ENCODE assay signal across 8 cellular contexts in the genomic region with DNA sequence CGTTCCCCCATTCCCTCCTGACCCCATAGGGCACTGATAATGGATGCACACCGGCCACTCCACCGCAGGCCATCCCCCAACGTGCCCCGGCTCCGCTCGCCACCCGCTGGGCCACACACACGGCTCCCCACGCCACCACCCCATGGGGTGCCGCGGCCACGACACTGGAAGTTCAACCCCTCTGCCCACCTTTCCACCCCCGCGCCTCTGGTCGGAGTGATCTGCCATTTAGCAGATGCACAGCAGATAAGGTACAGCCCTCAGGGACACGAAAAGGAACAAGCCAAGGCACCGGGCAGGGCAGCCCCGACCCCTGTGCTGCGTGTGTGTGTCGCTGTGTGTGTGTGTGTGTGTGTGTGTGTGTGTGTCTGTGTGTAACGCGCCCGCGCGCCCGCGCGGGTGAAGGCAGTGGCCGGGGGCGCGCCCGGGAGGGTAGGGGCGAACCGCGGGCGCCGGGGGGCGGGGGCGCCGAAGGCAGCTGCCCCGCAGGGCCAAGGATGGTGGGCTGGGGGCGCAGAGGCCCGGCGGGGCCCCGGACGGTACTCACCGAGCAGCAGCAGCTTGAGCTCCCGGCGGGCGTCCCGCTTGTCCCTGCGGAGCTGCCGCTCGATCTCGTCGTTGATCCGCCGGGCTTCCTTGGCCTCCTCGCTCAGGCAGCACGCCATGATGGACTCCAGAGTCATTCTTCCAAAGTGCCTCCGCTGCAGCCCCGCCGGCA. TPM values are rescaled to one million over a fixed set of nuclear protein-coding genes. Genes with fewer than 3 reads are reported as not detected.
DNase-seq lines count a peak whose midpoint lies in the region; ATAC-seq, FAIRE-seq and TF ChIP-seq lines count a peak whose summit lies in the region.

No MANE protein-coding gene starts in this region.

- no peaks in the 10 kb centered on the region for H4K20me1 ChIP-seq in K562 (replicated peaks; ENCODE audit: control insufficient read depth, insufficient read depth, low read length)

- H3K9ac ChIP-seq in HUES48 (ENCODE audit: low read depth, low read length), result peak overlapping the region; percentile 73; the same call in 1 of the 2 replicates
- H3K9ac ChIP-seq in K562 (ENCODE audit: insufficient read depth in 1 of 2, low read depth in 2 of 2, low read length in 2 of 2), result peak overlapping the region; percentile 66 to 95

- H3K4me3 ChIP-seq in AG09309 (ENCODE audit: control insufficient read depth, low read depth, low read length) (peak overlapping the region; percentile 95), HUES48 (ENCODE audit: low read depth, low read length) (peak overlapping the region; percentile 94), K562 (peak overlapping the region; percentile 86), iPS-18c (ENCODE audit: insufficient read depth, low read depth, low read length) (peak overlapping the region; percentile 83), skeletal muscle cell (ENCODE audit: low read depth, low read length) (peak overlapping the region; percentile 80)

- H3K9me3 ChIP-seq in HUES48 (ENCODE audit: control insufficient read depth, insufficient read depth, low read length) (no peaks in the 10 kb centered on the region), K562 (replicated peaks; ENCODE audit: control insufficient read depth, insufficient read depth, low read depth, low read length) (no peaks in the 10 kb centered on the region), iPS-18c (ENCODE audit: control insufficient read depth, insufficient read depth, low read length) (no peaks in the 10 kb centered on the region)

- 3% methylated on average over 5 of the region's 64 CpGs for WGBS in K562 (ENCODE audit: insufficient coverage, low coverage, missing lambda C conversion rate)

- TF ChIP-seq RAD21 in K562 (CRISPR knock-in tag; conservative IDR thresholded peaks at IDR 0.05 in 1 of 2, IDR thresholded peaks at IDR 0.05 in 1 of 2), result no peak

- peak overlapping the region; percentile 71 for H3K27ac ChIP-seq in HUES48 (ENCODE audit: low read depth, low read length)
- H3K27ac ChIP-seq in K562 (ENCODE audit: extremely low read depth, low read depth, low read length), result peak overlapping the region; percentile 81

- no peaks in the 10 kb centered on the region for H3K27me3 ChIP-seq in HUES48 (ENCODE audit: control insufficient read depth, insufficient read depth, low read length)
- no peaks in the 10 kb centered on the region for H3K27me3 ChIP-seq in K562 (ENCODE audit: control insufficient read depth in 2 of 2, insufficient read depth in 2 of 2, low read length in 2 of 2)

- peak overlapping the region; percentile 70 for H2AFZ ChIP-seq in K562 (ENCODE audit: low read depth, low read length)

- no TSS peak for BruUV-seq in K562 (replicated peaks; lab: Mats Ljungman, UMichigan)

- DNase-seq in AG09309 (ENCODE audit: low read depth), result no peak
- DNase-seq in T1000 (lab: John Stamatoyannopoulos, UW), result peak; percentile 44
- DNase-seq in K562 (ENCODE audit: extremely low read depth in 1 of 4, low spot score in 3 of 4), result peak; percentile 39 to 70 (median 48)
- no peak for DNase-seq in skeletal muscle cell (ENCODE audit: low read depth)
- DNase-seq in NK-92 treated with Interleukin-12 subunit alpha and Interleukin-12 subunit beta, amount 100 ng/mL, for 24 hours (lab: John Stamatoyannopoulos, UW), result no peak

- intact Hi-C loops in K562 (cut with micrococcal nuclease), result loop anchor here (5.0 to 10.0 kb wide), 4 partner anchors 126 to 366 kb away; no protein-coding TSS in a partner anchor

- CTCF ChIA-PET in K562 (lab: Yijun Ruan, JAX; ENCODE audit: low intra/inter-chr PET ratio), result interaction anchor here (1.0 kb wide), 1 partner anchor 9 kb away, joined by 3 read pairs; no protein-coding TSS in a partner anchor

- in situ Hi-C loops in K562 (cut with MboI), result loop anchor here (10.0 kb wide), 1 partner anchor 46 kb away; no protein-coding TSS in a partner anchor

- peak; percentile 15 for ATAC-seq in K562
- ATAC-seq in HG02973 (IDR thresholded peaks at IDR 0.05; ENCODE audit: unreplicated experiment), result no peak

- H3K4me2 ChIP-seq in K562 (ENCODE audit: insufficient read depth, low read length), result peak overlapping the region; percentile 78

- H3K36me3 ChIP-seq in HUES48 (ENCODE audit: control insufficient read depth, insufficient read depth, low read length) (no peaks in the 10 kb centered on the region), K562 (ENCODE audit: control insufficient read depth, insufficient read depth, low read length) (no peaks in the 10 kb centered on the region; the same call in 2 of the 3 replicates)

- peak; percentile 3; the same call in 1 of the 2 replicates for TF ChIP-seq EP300 in K562 (IDR thresholded peaks at IDR 0.05; ENCODE audit: low read length)

- H3K4me1 ChIP-seq in HUES48 (ENCODE audit: control insufficient read depth, insufficient read depth, low read length), result peaks cover 45% of the 10 kb centered on the region
- peaks cover 10 to 20% of the 10 kb centered on the region in 2 experiments; a peak in 4 of 5 replicates for H3K4me1 ChIP-seq in K562 (replicated peaks in 1 of 2; ENCODE audit: control insufficient read depth in 2 of 2, insufficient read depth in 2 of 2, low read length in 2 of 2)

- TF ChIP-seq POLR2A in K562 (conservative IDR thresholded peaks at IDR 0.05), result 0 out of 2 replicates have a peak, but pooled peaks have one; percentile 35

- TF ChIP-seq CTCF in AG09309 (IDR thresholded peaks at IDR 0.05; ENCODE audit: control insufficient read depth, insufficient read depth, low read depth, low read length, missing control alignments) (no peak), K562 (IDR thresholded peaks at IDR 0.05 in 2 of 3, conservative IDR thresholded peaks at IDR 0.05 in 1 of 3; ENCODE audit: insufficient read depth in 2 of 3, low read depth in 1 of 3, low read length in 3 of 3) (no peak)

- no peaks in the 10 kb centered on the region for H3K9me1 ChIP-seq in K562 (ENCODE audit: control insufficient read depth, insufficient read depth, low read length)

- POLR2A ChIA-PET in K562 (lab: Yijun Ruan, JAX), result interaction anchor here (0.6 to 1.0 kb wide), 4 partner anchors 26 to 418 kb away, joined by 3 to 4 read pairs (median 3); no protein-coding TSS in a partner anchor

- peaks cover 60% of the 10 kb centered on the region for H3K79me2 ChIP-seq in K562 (ENCODE audit: control insufficient read depth, insufficient read depth, low read length)

- no peak for FAIRE-seq in K562 (lab: Jason Lieb, UNC)

TF ChIP-seq in K562, 482 proteins besides CTCF, POLR2A, EP300 and RAD21 (continues in another document):
- TF ChIP-seq ZNF354B (CRISPR knock-in tag; IDR thresholded peaks at IDR 0.05) (no peak), PTRF (tag; IDR thresholded peaks at IDR 0.05) (no peak), ATF7 (IDR thresholded peaks at IDR 0.05) (no peak), ZNF184 (CRISPR knock-in tag; IDR thresholded peaks at IDR 0.05) (no peak), HDAC1 (IDR thresholded peaks at IDR 0.05) (peak in 1 of 2 experiments; percentile 39; a peak in 1 of 4 replicates), NR2F6 (CRISPR knock-in tag; IDR thresholded peaks at IDR 0.05) (no peak), ERF (CRISPR knock-in tag; IDR thresholded peaks at IDR 0.05) (no peak), FOS (IDR thresholded peaks at IDR 0.05; ENCODE audit: extremely low read depth, insufficient read length) (no peak), SMARCB1 (IDR thresholded peaks at IDR 0.05; ENCODE audit: insufficient read length, low read depth) (no peak), ZNF133 (CRISPR knock-in tag; IDR thresholded peaks at IDR 0.05) (no peak)
- TF ChIP-seq, protein P1, sequence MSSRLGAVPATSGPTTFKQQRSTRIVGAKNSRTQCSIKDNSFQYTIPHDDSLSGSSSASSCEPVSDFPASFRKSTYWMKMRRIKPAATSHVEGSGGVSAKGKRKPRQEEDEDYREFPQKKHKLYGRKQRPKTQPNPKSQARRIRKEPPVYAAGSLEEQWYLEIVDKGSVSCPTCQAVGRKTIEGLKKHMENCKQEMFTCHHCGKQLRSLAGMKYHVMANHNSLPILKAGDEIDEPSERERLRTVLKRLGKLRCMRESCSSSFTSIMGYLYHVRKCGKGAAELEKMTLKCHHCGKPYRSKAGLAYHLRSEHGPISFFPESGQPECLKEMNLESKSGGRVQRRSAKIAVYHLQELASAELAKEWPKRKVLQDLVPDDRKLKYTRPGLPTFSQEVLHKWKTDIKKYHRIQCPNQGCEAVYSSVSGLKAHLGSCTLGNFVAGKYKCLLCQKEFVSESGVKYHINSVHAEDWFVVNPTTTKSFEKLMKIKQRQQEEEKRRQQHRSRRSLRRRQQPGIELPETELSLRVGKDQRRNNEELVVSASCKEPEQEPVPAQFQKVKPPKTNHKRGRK (tag; IDR thresholded peaks at IDR 0.05), result no peak
- TF ChIP-seq, protein P2, sequence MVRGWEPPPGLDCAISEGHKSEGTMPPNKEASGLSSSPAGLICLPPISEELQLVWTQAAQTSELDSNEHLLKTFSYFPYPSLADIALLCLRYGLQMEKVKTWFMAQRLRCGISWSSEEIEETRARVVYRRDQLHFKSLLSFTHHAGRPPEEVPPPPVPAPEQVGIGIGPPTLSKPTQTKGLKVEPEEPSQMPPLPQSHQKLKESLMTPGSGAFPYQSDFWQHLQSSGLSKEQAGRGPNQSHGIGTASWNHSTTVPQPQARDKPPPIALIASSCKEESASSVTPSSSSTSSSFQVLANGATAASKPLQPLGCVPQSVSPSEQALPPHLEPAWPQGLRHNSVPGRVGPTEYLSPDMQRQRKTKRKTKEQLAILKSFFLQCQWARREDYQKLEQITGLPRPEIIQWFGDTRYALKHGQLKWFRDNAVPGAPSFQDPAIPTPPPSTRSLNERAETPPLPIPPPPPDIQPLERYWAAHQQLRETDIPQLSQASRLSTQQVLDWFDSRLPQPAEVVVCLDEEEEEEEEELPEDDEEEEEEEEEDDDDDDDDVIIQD (CRISPR knock-in tag; IDR thresholded peaks at IDR 0.05), result no peak

RNA-seq across cellular contexts. Expression of a gene that starts 0.9 kb away (rescaled TPM):
- total RNA-seq in K562 (2011; cell fraction: chromatin; rRNA removed; ENCODE audit: low replicate concordance), result 28.6 and 79.4 TPM in 2 replicates
- 5.3 and 7.6 TPM in 2 replicates for total RNA-seq in K562 (2011; cell fraction: nucleolus; rRNA removed)
- total RNA-seq in K562 (2011; cell fraction: nucleoplasm; rRNA removed), result 12.1 and 18.6 TPM in 2 replicates
- total RNA-seq in K562 (2014; rRNA removed) (9.7 and 10.9 TPM in 2 replicates), K562 (2014; rRNA removed; fragmentation: Illumina TruSeq; extraction: Trizol) (17.5 and 20.7 TPM in 2 replicates), K562 (2015; rRNA removed; fragmentation: Illumina TruSeq; extraction: Trizol) (17.8 and 18.8 TPM in 2 replicates), K562 (2021) (23.7 and 27.9 TPM in 2 replicates)
- polyA plus RNA-seq in K562 (2011; rRNA removed) (19.4 and 25.6 TPM in 2 replicates), K562 (2014; fragmentation: Illumina TruSeq; extraction: Trizol) (21.3 and 22.2 TPM in 2 replicates), K562 (2014; fragmentation: Nextera tagmentation; extraction: Ambion mirVana) (1 to 10 TPM; 4.8 to 8.9 TPM), K562 (2014; rRNA removed) (10.4 and 11.0 TPM in 2 replicates)
- 6.6 and 11.7 TPM in 2 replicates for polyA plus RNA-seq in K562 (2011; cell fraction: cytosol; rRNA removed)
- polyA plus RNA-seq in K562 (2011; cell fraction: nucleus; rRNA removed), result 14.6 and 27.6 TPM in 2 replicates
- 9.4 and 13.0 TPM in 2 replicates for polyA plus RNA-seq in K562 (2012)
- 115 and 117 TPM in 2 replicates for polyA minus RNA-seq in K562 (2011; rRNA and poly(A)+ RNA removed)
- 18.7 and 22.0 TPM in 2 replicates for polyA minus RNA-seq in K562 (2011; cell fraction: cytosol; rRNA and poly(A)+ RNA removed)
- polyA minus RNA-seq in K562 (2011; cell fraction: nucleus; rRNA and poly(A)+ RNA removed), result 10.4 and 13.6 TPM in 2 replicates

Comparison
In these comparisons a context has a peak if more than half of its experiments do, and no peak if none do; other contexts are left out.
1. DNase-seq: peak in T1000 (single experiment) and K562 (4 of 4); none in AG09309 (single experiment), skeletal muscle cell (single experiment) and NK-92 treated with Interleukin-12 subunit alpha and Interleukin-12 subunit beta, amount 100 ng/mL, for 24 hours (single experiment).
2. Peak in every context shown above with its lines, with median percentiles within 50 percentile points of each other: H3K4me3 ChIP-seq.